Comparison of ENCODE assay signal across 1 cellular context in genomic region chr2:135494503-135494902, GRCh38.
TF ChIP-seq lines count a peak whose summit lies in the region.

No MANE protein-coding gene starts in this region.

TF ChIP-seq in GM23338, 12 proteins besides CTCF, POLR2A, EP300 and RAD21 (continued from another document):
- TF ChIP-seq ZNF462 (CRISPR knock-in tag; IDR thresholded peaks at IDR 0.05) = no peak
- no peak for TF ChIP-seq JUNB (IDR thresholded peaks at IDR 0.05; ENCODE audit: unreplicated experiment)
- TF ChIP-seq CREB1 (CRISPR knock-in tag; IDR thresholded peaks at IDR 0.05; ENCODE audit: low read depth) = no peak
- TF ChIP-seq ZNF331 (CRISPR knock-in tag; IDR thresholded peaks at IDR 0.05; ENCODE audit: low read depth) = no peak
- TF ChIP-seq POLR2AphosphoS5 (IDR thresholded peaks at IDR 0.05; ENCODE audit: low read depth) = no peak
- no peak for TF ChIP-seq ZNF114 (CRISPR knock-in tag; IDR thresholded peaks at IDR 0.05)
- TF ChIP-seq, protein P1, sequence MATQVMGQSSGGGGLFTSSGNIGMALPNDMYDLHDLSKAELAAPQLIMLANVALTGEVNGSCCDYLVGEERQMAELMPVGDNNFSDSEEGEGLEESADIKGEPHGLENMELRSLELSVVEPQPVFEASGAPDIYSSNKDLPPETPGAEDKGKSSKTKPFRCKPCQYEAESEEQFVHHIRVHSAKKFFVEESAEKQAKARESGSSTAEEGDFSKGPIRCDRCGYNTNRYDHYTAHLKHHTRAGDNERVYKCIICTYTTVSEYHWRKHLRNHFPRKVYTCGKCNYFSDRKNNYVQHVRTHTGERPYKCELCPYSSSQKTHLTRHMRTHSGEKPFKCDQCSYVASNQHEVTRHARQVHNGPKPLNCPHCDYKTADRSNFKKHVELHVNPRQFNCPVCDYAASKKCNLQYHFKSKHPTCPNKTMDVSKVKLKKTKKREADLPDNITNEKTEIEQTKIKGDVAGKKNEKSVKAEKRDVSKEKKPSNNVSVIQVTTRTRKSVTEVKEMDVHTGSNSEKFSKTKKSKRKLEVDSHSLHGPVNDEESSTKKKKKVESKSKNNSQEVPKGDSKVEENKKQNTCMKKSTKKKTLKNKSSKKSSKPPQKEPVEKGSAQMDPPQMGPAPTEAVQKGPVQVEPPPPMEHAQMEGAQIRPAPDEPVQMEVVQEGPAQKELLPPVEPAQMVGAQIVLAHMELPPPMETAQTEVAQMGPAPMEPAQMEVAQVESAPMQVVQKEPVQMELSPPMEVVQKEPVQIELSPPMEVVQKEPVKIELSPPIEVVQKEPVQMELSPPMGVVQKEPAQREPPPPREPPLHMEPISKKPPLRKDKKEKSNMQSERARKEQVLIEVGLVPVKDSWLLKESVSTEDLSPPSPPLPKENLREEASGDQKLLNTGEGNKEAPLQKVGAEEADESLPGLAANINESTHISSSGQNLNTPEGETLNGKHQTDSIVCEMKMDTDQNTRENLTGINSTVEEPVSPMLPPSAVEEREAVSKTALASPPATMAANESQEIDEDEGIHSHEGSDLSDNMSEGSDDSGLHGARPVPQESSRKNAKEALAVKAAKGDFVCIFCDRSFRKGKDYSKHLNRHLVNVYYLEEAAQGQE (IDR thresholded peaks at IDR 0.05; ENCODE audit: unreplicated experiment) = no peak
- no peak for TF ChIP-seq ETS1 (IDR thresholded peaks at IDR 0.05)
- no peak for TF ChIP-seq EZH2 (IDR thresholded peaks at IDR 0.05; ENCODE audit: low read depth, unreplicated experiment)
TF ChIP-seq in GM23338: peak in this region for 0.
